Comparison of ENCODE assay signal across 14 cellular contexts in the genomic region with DNA sequence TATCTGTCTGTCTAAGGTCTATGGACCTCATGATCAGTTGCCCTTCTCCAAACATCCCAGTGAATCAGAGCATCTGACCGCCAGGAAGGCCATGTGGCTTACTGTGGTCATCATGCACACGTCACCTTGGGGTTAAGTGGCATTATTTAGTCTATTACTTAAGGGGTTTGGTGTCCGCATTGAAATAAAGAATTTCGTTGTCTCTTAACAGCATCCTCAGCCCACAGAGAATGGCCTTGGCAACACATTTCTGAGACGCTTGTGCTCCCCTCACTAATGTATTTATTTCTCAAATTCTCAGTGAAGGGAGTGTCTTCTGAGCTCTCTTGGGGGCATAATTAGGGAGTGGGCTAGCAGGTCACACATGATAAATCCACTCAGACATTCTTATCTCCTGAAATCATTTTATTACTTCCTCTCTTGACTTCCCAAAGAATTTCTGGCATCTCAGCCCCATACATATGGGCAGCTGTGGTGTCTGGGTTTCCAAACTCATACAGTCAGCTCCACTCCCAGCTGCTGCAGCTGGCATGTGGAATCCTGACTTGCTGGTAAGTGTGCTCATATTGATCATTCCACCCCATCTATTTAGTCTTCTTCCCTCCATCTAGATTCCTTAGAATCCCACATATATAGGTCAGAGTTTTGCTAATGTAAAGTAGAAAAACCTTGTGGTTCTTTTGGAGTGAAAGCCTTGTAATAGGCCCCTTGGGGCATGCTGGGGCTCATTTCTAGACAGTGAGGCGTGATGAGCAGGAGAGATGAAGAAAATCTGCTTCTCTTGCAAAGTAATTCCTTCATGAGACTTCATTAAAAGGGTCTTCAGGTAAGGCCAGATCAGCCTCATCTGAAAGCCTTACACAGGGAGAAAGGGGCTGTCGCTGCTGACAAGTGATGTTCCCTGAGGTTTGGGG.
DNase-seq lines count a peak whose midpoint lies in the region; ATAC-seq and TF ChIP-seq lines count a peak whose summit lies in the region.
"Had no signal": no experiment of that assay in that cellular context is flagged by ENCODE, and none has a peak within 500 bp of the region (broad histone marks: within the 10 kb centered on the region; RNA-seq: fewer than 3 reads in every experiment).

No MANE protein-coding gene starts in this region.

- no peaks in the 10 kb centered on the region for H3K27me3 ChIP-seq in A673 (replicated peaks; ENCODE audit: insufficient read depth, low read depth, low read length, poor library complexity)
- H3K27me3 ChIP-seq in endodermal cell (ENCODE audit: control insufficient read depth, insufficient read depth, low read length, poor library complexity, severe bottlenecking): no peaks in the 10 kb centered on the region
- H3K27me3 ChIP-seq: BLaER1 treated with 17β-estradiol and CSF1 and Interleukin-3, amounts not matched to agents 10 nM and 100 nM; sigmoid colon had no signal

- no peaks in the 10 kb centered on the region for H3K9me3 Mint-ChIP-seq in WTC11
- no peaks in the 10 kb centered on the region for H3K9me3 Mint-ChIP-seq in endodermal cell

- H3K27ac ChIP-seq in A673 (ENCODE audit: low read depth, low read length, poor library complexity, severe bottlenecking) (peak overlapping the region; percentile 77), endodermal cell (ENCODE audit: low read depth, low read length) (no peak overlapping the region)
- H3K27ac ChIP-seq: BLaER1 treated with 17β-estradiol and CSF1 and Interleukin-3, amounts not matched to agents 10 nM and 100 nM; sigmoid colon had no signal

- BruUV-seq in A673 (replicated peaks; lab: Mats Ljungman, UMichigan): TSS peak; percentile 90

- H3K36me3 ChIP-seq in A673 (ENCODE audit: insufficient read depth, low read length, poor library complexity, severe bottlenecking) (no peaks in the 10 kb centered on the region), endodermal cell (ENCODE audit: control insufficient read depth, insufficient read depth, low read length) (no peaks in the 10 kb centered on the region)
- H3K36me3 ChIP-seq: BLaER1 treated with 17β-estradiol and CSF1 and Interleukin-3, amounts not matched to agents 10 nM and 100 nM; sigmoid colon had no signal

- peak; percentile 48 for ATAC-seq in WTC11
- ATAC-seq: esophagus mucosa, K562 had no signal

- DNase-seq in A673 (ENCODE audit: low spot score) (peak; percentile 93), HFF-Myc (ENCODE audit: extremely low read depth, low read depth) (peak; percentile 83), WTC11 (ENCODE audit: low spot score) (no peak), glomerular visceral epithelial cell (ENCODE audit: extremely low spot score) (peak; percentile 99), endodermal cell (no peak), T-helper 9 cell (no peak), T-helper 1 cell (no peak)
- DNase-seq in activated CD4-positive, alpha-beta T cell treated with anti-CD3 and anti-CD28 coated beads for 48 hours: no peak
- DNase-seq: amygdala, NCI-H345, sigmoid colon had no signal

- H3K4me3 Mint-ChIP-seq in WTC11 (no peak overlapping the region), endodermal cell (no peak overlapping the region)

- H3K4me1 Mint-ChIP-seq in WTC11 (peaks cover 12% of the 10 kb centered on the region), endodermal cell (no peaks in the 10 kb centered on the region)

- WGBS in endodermal cell (ENCODE audit: insufficient coverage in 1 of 2, insufficient read length in 1 of 2), 2 experiments: 61 to 77% methylated on average over 5 to 7 of the region's 7 CpGs

- intact Hi-C loops in A673 (cut with micrococcal nuclease; ENCODE audit: unreplicated experiment): loop anchor here (10.0 kb wide), 1 partner anchor 816 kb away; a partner anchor contains a TSS

- H3K27me3 Mint-ChIP-seq in WTC11 (ENCODE audit: low read depth): no peaks in the 10 kb centered on the region
- H3K27me3 Mint-ChIP-seq in endodermal cell (ENCODE audit: insufficient read depth): no peaks in the 10 kb centered on the region

- POLR2A ChIA-PET in A673 (lab: Charles Lee; ENCODE audit: low non-redundant PET) (no interaction called here), WTC11 (lab: Charles Lee) (no interaction called here)

- H3K4me3 ChIP-seq in A673 (ENCODE audit: low read depth, low read length, poor library complexity, severe bottlenecking) (no peak overlapping the region), HFF-Myc (replicated peaks; ENCODE audit: low read depth, low read length) (no peak overlapping the region), endodermal cell (ENCODE audit: low read length) (no peak overlapping the region)
- H3K4me3 ChIP-seq: BLaER1 treated with 17β-estradiol and CSF1 and Interleukin-3, amounts not matched to agents 10 nM and 100 nM; K562; sigmoid colon had no signal

- H3K9me3 ChIP-seq in A673 (ENCODE audit: low read depth, low read length, poor library complexity, severe bottlenecking): no peaks in the 10 kb centered on the region
- no peaks in the 10 kb centered on the region for H3K9me3 ChIP-seq in endodermal cell (ENCODE audit: control insufficient read depth, low read length)
- H3K9me3 ChIP-seq: BLaER1 treated with 17β-estradiol and CSF1 and Interleukin-3, amounts not matched to agents 10 nM and 100 nM; sigmoid colon had no signal

- CTCF ChIA-PET in A673 (lab: Charles Lee) (no interaction called here), WTC11 (lab: Charles Lee) (interaction anchor here (1.6 to 2.5 kb wide), 4 partner anchors 9 to 696 kb away, joined by 6 to 9 read pairs (median 8); a partner anchor contains a TSS)

- H3K27ac Mint-ChIP-seq in WTC11 (no peak overlapping the region), endodermal cell (no peak overlapping the region)

- H3K4me1 ChIP-seq in A673 (ENCODE audit: insufficient read depth, low read length, poor library complexity, severe bottlenecking): peaks cover 16% of the 10 kb centered on the region
- no peaks in the 10 kb centered on the region for H3K4me1 ChIP-seq in endodermal cell (ENCODE audit: control insufficient read depth, insufficient read depth, low read length)
- H3K4me1 ChIP-seq: sigmoid colon had no signal

- no peak overlapping the region for H3K9ac ChIP-seq in endodermal cell (ENCODE audit: extremely low read depth, low read length, poor library complexity, severe bottlenecking)
- H3K9ac ChIP-seq: BLaER1 treated with 17β-estradiol and CSF1 and Interleukin-3, amounts not matched to agents 10 nM and 100 nM had no signal

- no peaks in the 10 kb centered on the region for H3K36me3 Mint-ChIP-seq in WTC11
- H3K36me3 Mint-ChIP-seq in endodermal cell (ENCODE audit: low read depth): no peaks in the 10 kb centered on the region

- TF ChIP-seq CTCF in A673 (conservative IDR thresholded peaks at IDR 0.05; ENCODE audit: low read depth, low read length) (no peak), HFF-Myc (IDR thresholded peaks at IDR 0.05; ENCODE audit: low read depth, low read length, missing control alignments) (no peak), WTC11 (IDR thresholded peaks at IDR 0.05) (no peak), endodermal cell (conservative IDR thresholded peaks at IDR 0.05) (no peak)

TF ChIP-seq in WTC11, 78 proteins besides CTCF, POLR2A, EP300 and RAD21 (continues in another document):
- TF ChIP-seq TEAD4 (CRISPR knock-in tag; IDR thresholded peaks at IDR 0.05) (no peak), TP53 (CRISPR knock-in tag; IDR thresholded peaks at IDR 0.05) (no peak)
- TF ChIP-seq, protein P1, sequence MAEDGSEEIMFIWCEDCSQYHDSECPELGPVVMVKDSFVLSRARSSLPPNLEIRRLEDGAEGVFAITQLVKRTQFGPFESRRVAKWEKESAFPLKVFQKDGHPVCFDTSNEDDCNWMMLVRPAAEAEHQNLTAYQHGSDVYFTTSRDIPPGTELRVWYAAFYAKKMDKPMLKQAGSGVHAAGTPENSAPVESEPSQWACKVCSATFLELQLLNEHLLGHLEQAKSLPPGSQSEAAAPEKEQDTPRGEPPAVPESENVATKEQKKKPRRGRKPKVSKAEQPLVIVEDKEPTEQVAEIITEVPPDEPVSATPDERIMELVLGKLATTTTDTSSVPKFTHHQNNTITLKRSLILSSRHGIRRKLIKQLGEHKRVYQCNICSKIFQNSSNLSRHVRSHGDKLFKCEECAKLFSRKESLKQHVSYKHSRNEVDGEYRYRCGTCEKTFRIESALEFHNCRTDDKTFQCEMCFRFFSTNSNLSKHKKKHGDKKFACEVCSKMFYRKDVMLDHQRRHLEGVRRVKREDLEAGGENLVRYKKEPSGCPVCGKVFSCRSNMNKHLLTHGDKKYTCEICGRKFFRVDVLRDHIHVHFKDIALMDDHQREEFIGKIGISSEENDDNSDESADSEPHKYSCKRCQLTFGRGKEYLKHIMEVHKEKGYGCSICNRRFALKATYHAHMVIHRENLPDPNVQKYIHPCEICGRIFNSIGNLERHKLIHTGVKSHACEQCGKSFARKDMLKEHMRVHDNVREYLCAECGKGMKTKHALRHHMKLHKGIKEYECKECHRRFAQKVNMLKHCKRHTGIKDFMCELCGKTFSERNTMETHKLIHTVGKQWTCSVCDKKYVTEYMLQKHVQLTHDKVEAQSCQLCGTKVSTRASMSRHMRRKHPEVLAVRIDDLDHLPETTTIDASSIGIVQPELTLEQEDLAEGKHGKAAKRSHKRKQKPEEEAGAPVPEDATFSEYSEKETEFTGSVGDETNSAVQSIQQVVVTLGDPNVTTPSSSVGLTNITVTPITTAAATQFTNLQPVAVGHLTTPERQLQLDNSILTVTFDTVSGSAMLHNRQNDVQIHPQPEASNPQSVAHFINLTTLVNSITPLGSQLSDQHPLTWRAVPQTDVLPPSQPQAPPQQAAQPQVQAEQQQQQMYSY (CRISPR knock-in tag; IDR thresholded peaks at IDR 0.05): no peak

Comparison
In these comparisons a context has a peak if more than half of its experiments do, and no peak if none do; other contexts are left out.
1. DNase-seq: peak in A673 (single experiment), HFF-Myc (single experiment) and glomerular visceral epithelial cell (single experiment); none in WTC11 (single experiment), endodermal cell (single experiment), T-helper 9 cell (single experiment), activated CD4-positive, alpha-beta T cell treated with anti-CD3 and anti-CD28 coated beads for 48 hours (single experiment) and T-helper 1 cell (0 of 5).